ENCODE assay signal across 15 cellular contexts in the genomic region with DNA sequence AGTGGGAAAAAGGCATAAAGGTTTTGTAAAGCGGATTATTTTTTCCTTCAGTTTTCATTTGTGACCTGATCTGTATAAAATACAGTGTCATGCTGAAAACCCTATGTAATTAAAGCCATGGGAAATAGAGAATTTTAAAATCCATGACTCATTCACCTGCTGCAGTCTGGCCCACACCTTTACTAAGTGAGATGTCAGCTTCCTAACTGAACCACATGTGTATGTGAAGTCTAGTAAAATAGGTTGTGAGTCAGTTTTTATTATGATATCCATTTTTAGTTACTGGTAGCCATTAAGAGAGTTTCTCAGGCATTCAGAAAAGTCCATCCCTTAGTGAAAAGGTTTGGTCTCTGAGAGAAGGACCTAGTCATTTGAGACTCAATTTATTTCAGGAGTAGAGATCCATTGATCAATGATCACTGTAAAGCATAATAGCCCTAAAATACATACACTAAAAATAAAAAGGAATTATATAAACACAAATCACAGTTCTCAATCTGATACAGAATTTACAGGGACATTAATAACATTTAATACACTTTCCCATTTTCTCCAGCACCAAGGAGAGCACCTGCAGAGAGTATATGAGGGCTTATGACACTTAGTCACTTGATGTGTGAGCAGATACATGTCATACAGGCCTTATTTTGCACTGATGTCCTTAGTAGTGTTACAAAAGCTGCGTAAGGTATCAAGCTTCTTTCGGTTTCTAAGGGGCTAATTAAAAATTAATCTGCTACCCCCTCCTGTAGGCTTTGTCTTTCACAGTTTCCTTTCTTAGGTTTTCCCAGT.
A peak's percentile ranks its signal among the peaks of the same experiment; 100 is the strongest.
DNase-seq lines count a peak whose midpoint lies in the region; ATAC-seq and TF ChIP-seq lines count a peak whose summit lies in the region.
"Had no signal": no experiment of that assay in that cellular context is flagged by ENCODE, and none has a peak within 500 bp of the region (broad histone marks: within the 10 kb centered on the region; RNA-seq: fewer than 3 reads in every experiment).

No MANE protein-coding gene starts in this region.

- H3K9me3 Mint-ChIP-seq in stimulated activated naive CD8-positive, alpha-beta T cell treated with anti-CD3 and anti-CD28 coated beads, Interleukin-15, amount 100 ng/mL, for 72 hours: peaks cover 6 to 12% of the 10 kb centered on the region in 2 donors

- H3K9me3 ChIP-seq in A673 (ENCODE audit: low read depth, low read length, poor library complexity, severe bottlenecking): no peaks in the 10 kb centered on the region
- H3K9me3 ChIP-seq: BE2C had no signal

- intact Hi-C loops in A673 (cut with micrococcal nuclease; ENCODE audit: unreplicated experiment): no loop called here

- no peaks in the 10 kb centered on the region for H3K27me3 Mint-ChIP-seq in stimulated activated naive CD8-positive, alpha-beta T cell treated with anti-CD3 and anti-CD28 coated beads, Interleukin-15, amount 100 ng/mL, for 72 hours
- H3K27me3 Mint-ChIP-seq: stimulated activated naive CD8-positive, alpha-beta T cell treated with anti-CD3 and anti-CD28 coated beads, Interleukin-15, Interleukin-2, amounts not matched to agents 100 ng/mL and 50 ng/mL, for 24 hours had no signal

- H3K4me1 Mint-ChIP-seq in stimulated activated naive CD8-positive, alpha-beta T cell treated with anti-CD3 and anti-CD28 coated beads, Interleukin-15, amount 100 ng/mL, for 72 hours: peaks cover 8% of the 10 kb centered on the region

- ATAC-seq in GM21737 (IDR thresholded peaks at IDR 0.05; ENCODE audit: unreplicated experiment) (peak; percentile 50), esophagus mucosa (peak; percentile 33)
- no peak for ATAC-seq in stimulated activated naive CD8-positive, alpha-beta T cell treated with anti-CD3 and anti-CD28 coated beads, Interleukin-15, amount 100 ng/mL, for 72 hours
- ATAC-seq: Right ventricle myocardium inferior had no signal

- H3K36me3 ChIP-seq in A673 (ENCODE audit: insufficient read depth, low read length, poor library complexity, severe bottlenecking): peaks cover 22% of the 10 kb centered on the region
- H3K36me3 ChIP-seq: BE2C had no signal

- peak; percentile 54 for DNase-seq in A673 (ENCODE audit: low spot score)
- peak; percentile 31 to 42 for DNase-seq in Kasumi-1 (lab: John Stamatoyannopoulos, UW)
- DNase-seq in stimulated activated naive CD8-positive, alpha-beta T cell treated with anti-CD3 and anti-CD28 coated beads, Interleukin-15, amount 100 ng/mL, for 72 hours: no peak
- no peak for DNase-seq in NOMO-1 treated with DMSO at 0.1 percent for 48 hours (lab: John Stamatoyannopoulos, UW; ENCODE audit: unreplicated experiment)
- DNase-seq in coronary artery (ENCODE audit: low spot score): no peak
- no peak for DNase-seq in NCI-H146 (lab: John Stamatoyannopoulos, UW)
- DNase-seq: BE2C, cerebellar nuclear complex, NCI-H2171 had no signal

- TF ChIP-seq CTCF in A673 (conservative IDR thresholded peaks at IDR 0.05; ENCODE audit: low read depth, low read length) (no peak), coronary artery (IDR thresholded peaks at IDR 0.05) (no peak)

- H3K27ac ChIP-seq in A673 (ENCODE audit: low read depth, low read length, poor library complexity, severe bottlenecking): no peak overlapping the region
- no peak overlapping the region for H3K27ac ChIP-seq in coronary artery
- H3K27ac ChIP-seq: KMS-11, VCaP had no signal

- H3K27ac Mint-ChIP-seq in stimulated activated naive CD8-positive, alpha-beta T cell treated with anti-CD3 and anti-CD28 coated beads, Interleukin-15, amount 100 ng/mL, for 72 hours: peak overlapping the region in 1 of 2 donors; percentile 68
- H3K27ac Mint-ChIP-seq: stimulated activated naive CD8-positive, alpha-beta T cell treated with anti-CD3 and anti-CD28 coated beads, Interleukin-15, Interleukin-2, amounts not matched to agents 100 ng/mL and 50 ng/mL, for 24 hours had no signal

- no TSS peak for BruUV-seq in A673 (replicated peaks; lab: Mats Ljungman, UMichigan)

- no peaks in the 10 kb centered on the region for H3K4me1 ChIP-seq in A673 (ENCODE audit: insufficient read depth, low read length, poor library complexity, severe bottlenecking)
- H3K4me1 ChIP-seq: BE2C had no signal

- CTCF ChIA-PET in A673 (lab: Charles Lee): no interaction called here

- no peaks in the 10 kb centered on the region for H3K27me3 ChIP-seq in A673 (replicated peaks; ENCODE audit: insufficient read depth, low read depth, low read length, poor library complexity)
- H3K27me3 ChIP-seq: BE2C had no signal

- H3K4me3 Mint-ChIP-seq in stimulated activated naive CD8-positive, alpha-beta T cell treated with anti-CD3 and anti-CD28 coated beads, Interleukin-15, amount 100 ng/mL, for 72 hours: no peak overlapping the region
- H3K4me3 Mint-ChIP-seq: stimulated activated naive CD8-positive, alpha-beta T cell treated with anti-CD3 and anti-CD28 coated beads, Interleukin-15, Interleukin-2, amounts not matched to agents 100 ng/mL and 50 ng/mL, for 24 hours had no signal

- H3K4me3 ChIP-seq in A673 (ENCODE audit: low read depth, low read length, poor library complexity, severe bottlenecking) (no peak overlapping the region), coronary artery (no peak overlapping the region)

- POLR2A ChIA-PET in A673 (lab: Charles Lee; ENCODE audit: low non-redundant PET): no interaction called here

Comparison
In these comparisons a context has a peak if more than half of its experiments do, and no peak if none do; other contexts are left out.
1. DNase-seq: peak in A673 (single experiment) and Kasumi-1 (2 of 2); none in stimulated activated naive CD8-positive, alpha-beta T cell treated with anti-CD3 and anti-CD28 coated beads, Interleukin-15, amount 100 ng/mL, for 72 hours (0 of 2), NOMO-1 treated with DMSO at 0.1 percent for 48 hours (single experiment), coronary artery (single experiment) and NCI-H146 (single experiment).